In the genomic region with DNA sequence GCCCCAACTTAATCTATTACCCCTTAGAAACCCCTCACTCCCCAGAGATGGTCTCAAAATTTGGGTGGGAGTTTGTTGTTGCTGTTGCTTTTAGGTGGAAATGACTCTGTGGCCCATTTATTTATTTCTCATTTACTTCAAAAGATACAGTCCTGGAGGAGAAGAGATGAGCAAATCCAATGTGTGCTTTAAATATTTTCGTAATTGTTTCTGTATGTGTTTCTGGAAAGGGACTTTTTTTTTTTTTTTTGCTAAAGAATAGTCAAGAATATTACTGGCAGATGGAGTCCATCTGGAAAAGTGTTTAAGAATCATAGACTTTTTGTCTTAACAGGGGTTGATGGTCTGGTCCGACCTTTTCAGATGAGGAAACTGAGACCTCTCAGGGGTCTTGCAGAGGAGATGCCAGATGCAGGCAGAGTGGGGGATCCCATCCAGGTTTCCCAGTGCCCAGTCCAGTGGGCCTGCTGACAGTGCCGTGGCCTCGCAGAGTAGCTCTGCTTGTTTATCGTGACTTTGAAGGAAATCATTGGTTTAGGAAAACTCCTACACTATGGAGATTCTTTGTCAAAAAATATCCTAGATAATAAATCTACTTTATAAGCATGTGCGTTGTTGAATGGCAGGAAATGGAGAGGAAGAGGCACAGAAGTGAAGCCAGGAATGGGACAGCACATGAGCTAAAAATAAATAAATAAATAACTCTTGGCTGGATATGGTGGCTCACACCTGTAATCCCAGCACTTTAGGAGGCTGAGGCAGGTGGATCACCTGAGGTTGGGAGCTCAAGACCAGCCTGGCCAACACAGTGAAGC, we compare ENCODE assay signal across 2 cellular contexts.
TF ChIP-seq lines count a peak whose summit lies in the region.

No MANE protein-coding gene starts in this region.

TF ChIP-seq in IMR-90, 13 proteins besides CTCF, POLR2A, EP300 and RAD21 (continued from another document):
- no peak for TF ChIP-seq ELK1 (IDR thresholded peaks at IDR 0.05; ENCODE audit: borderline replicate concordance, low read depth, low read length)
- no peak for TF ChIP-seq BHLHE40 (IDR thresholded peaks at IDR 0.05; ENCODE audit: low read depth, low read length)

TF ChIP-seq in GM12891, 5 proteins besides CTCF, POLR2A, EP300 and RAD21 (continued from another document):
- no peak for TF ChIP-seq TAF1 (IDR thresholded peaks at IDR 0.05; ENCODE audit: low read depth, low read length)
- no peak for TF ChIP-seq POLR2AphosphoS5 (IDR thresholded peaks at IDR 0.05; ENCODE audit: low read depth, low read length)
- no peak for TF ChIP-seq POU2F2 (IDR thresholded peaks at IDR 0.05; ENCODE audit: low read depth, low read length)
TF ChIP-seq in GM12891: peak in this region for 0.
